In the genomic region with DNA sequence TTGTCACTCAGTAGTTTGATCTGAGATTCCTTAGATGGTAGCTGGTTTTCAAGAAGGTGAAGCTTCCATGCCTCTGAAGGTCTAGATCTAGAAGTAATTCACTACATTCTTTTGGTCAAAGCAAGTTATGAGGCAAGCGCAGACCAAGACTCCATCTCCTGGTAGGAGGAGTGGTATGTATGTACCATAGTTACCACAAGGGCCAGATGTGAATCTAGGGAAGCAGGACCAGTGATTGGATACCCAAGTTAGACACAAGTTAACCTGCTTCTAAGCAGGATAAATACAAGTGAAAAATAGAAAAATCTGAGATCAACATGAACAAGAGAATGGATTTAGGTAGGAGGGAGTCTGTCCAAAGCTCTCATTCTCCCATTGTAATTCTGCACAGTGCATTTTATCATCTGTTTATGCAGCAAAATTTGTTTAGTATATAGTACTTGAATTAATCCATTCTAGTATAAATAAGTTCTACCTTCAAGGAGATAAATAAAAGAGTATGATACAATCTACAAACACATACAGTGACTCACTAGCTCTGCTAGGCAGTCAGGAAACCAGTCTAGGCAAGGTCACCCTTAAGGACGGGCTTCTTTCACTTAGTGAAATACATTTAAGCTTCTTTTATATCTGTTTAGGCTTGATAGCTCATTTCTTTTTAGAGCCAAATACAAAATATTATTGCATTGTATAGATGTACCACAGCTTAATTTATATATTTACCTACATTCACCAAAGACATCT, we compare ENCODE assay signal across 15 cellular contexts. TPM values are rescaled to one million over a fixed set of nuclear protein-coding genes. Genes with fewer than 3 reads are reported as not detected.
DNase-seq lines count a peak whose midpoint lies in the region; ATAC-seq and TF ChIP-seq lines count a peak whose summit lies in the region.
"Had no signal": no experiment of that assay in that cellular context is flagged by ENCODE, and none has a peak within 500 bp of the region (broad histone marks: within the 10 kb centered on the region; RNA-seq: fewer than 3 reads in every experiment).

No MANE protein-coding gene starts in this region.

- TF ChIP-seq CTCF in AG04450 (IDR thresholded peaks at IDR 0.05; ENCODE audit: low read depth, low read length): peak; percentile 15
- no peak for TF ChIP-seq CTCF in epithelial cell of esophagus (IDR thresholded peaks at IDR 0.05; ENCODE audit: insufficient read depth, low read depth, low read length, missing control alignments)

- CTCF ChIA-PET in AG04450 (lab: Charles Lee) (no interaction called here), T-cell (lab: Charles Lee) (interaction anchor here in 1 of 2 donors (0.6 kb wide), 1 partner anchor 102 kb away, joined by 5 read pairs; no protein-coding TSS in a partner anchor)

- H3K27ac Mint-ChIP-seq in CD4-positive, CD25-positive, alpha-beta regulatory T cell: peak overlapping the region in 2 of 3 donors; percentile 47 to 71
- H3K27ac Mint-ChIP-seq in T-cell: peak overlapping the region; percentile 86 to 92

- DNase-seq in AG04450 (ENCODE audit: low read depth, low spot score) (no peak), T-cell (peak in 2 of 34 experiments; percentile 17 to 19), epithelial cell of esophagus (ENCODE audit: low read depth) (peak; percentile 70), GM19238 (ENCODE audit: insufficient read length, low spot score) (no peak)
- peak in 1 of 3 donors; percentile 16 for DNase-seq in CD4-positive, CD25-positive, alpha-beta regulatory T cell
- DNase-seq: foreskin melanocyte; mesendoderm; NCI-H1092 treated with DMSO at 0.1 percent for 48 hours; right lobe of liver; SHP77; stimulated activated naive CD4-positive, alpha-beta T cell; T1000 had no signal

- POLR2A ChIA-PET in AG04450 (lab: Yijun Ruan, JAX): no interaction called here
- POLR2A ChIA-PET in T-cell (lab: Charles Lee): interaction anchor here (0.5 to 1.0 kb wide), 5 partner anchors 9 to 147 kb away, joined by 3 to 4 read pairs (median 3); no protein-coding TSS in a partner anchor

- peaks cover 23 to 50% (median 39%) of the 10 kb centered on the region in 4 donors for H3K4me1 Mint-ChIP-seq in CD4-positive, CD25-positive, alpha-beta regulatory T cell
- H3K4me1 Mint-ChIP-seq in T-cell: peaks cover 66 to 76% (median 72%) of the 10 kb centered on the region in 3 donors

- H3K27ac ChIP-seq in AG04450 (ENCODE audit: low read depth, low read length): no peak overlapping the region
- no peak overlapping the region for H3K27ac ChIP-seq in CD4-positive, CD25-positive, alpha-beta regulatory T cell (ENCODE audit: insufficient read depth, low read length, poor library complexity, severe bottlenecking)
- H3K27ac ChIP-seq: right lobe of liver had no signal

- peaks cover 37% of the 10 kb centered on the region for H3K4me1 ChIP-seq in CD4-positive, CD25-positive, alpha-beta regulatory T cell (ENCODE audit: control insufficient read depth, insufficient read depth, low read length, poor library complexity, severe bottlenecking)
- H3K4me1 ChIP-seq: right lobe of liver had no signal

- H3K9me3 ChIP-seq in AG04450 (ENCODE audit: control insufficient read depth, insufficient read depth, low read length): no peaks in the 10 kb centered on the region
- no peaks in the 10 kb centered on the region for H3K9me3 ChIP-seq in CD4-positive, CD25-positive, alpha-beta regulatory T cell (ENCODE audit: control insufficient read depth in 2 of 2, low read length in 2 of 2)
- H3K9me3 ChIP-seq: right lobe of liver had no signal

- no peaks in the 10 kb centered on the region for H3K36me3 ChIP-seq in CD4-positive, CD25-positive, alpha-beta regulatory T cell (ENCODE audit: control insufficient read depth, insufficient read depth, low read length)
- H3K36me3 ChIP-seq: right lobe of liver had no signal

- H3K36me3 Mint-ChIP-seq in CD4-positive, CD25-positive, alpha-beta regulatory T cell: no peaks in the 10 kb centered on the region
- no peaks in the 10 kb centered on the region for H3K36me3 Mint-ChIP-seq in T-cell

- peaks cover 0 to 4% (median 0%) of the 10 kb centered on the region in 7 donors for H3K9me3 Mint-ChIP-seq in CD4-positive, CD25-positive, alpha-beta regulatory T cell
- H3K9me3 Mint-ChIP-seq in T-cell: peaks cover 0 to 3% (median 0%) of the 10 kb centered on the region in 3 donors

- H3K27me3 Mint-ChIP-seq in CD4-positive, CD25-positive, alpha-beta regulatory T cell: no peaks in the 10 kb centered on the region
- no peaks in the 10 kb centered on the region for H3K27me3 Mint-ChIP-seq in T-cell

- H3K4me3 Mint-ChIP-seq in CD4-positive, CD25-positive, alpha-beta regulatory T cell: no peak overlapping the region
- H3K4me3 Mint-ChIP-seq in T-cell: peak overlapping the region; percentile 3 to 34 (median 9)

- H3K27me3 ChIP-seq in AG04450 (ENCODE audit: control insufficient read depth, insufficient read depth, low read length): no peaks in the 10 kb centered on the region
- no peaks in the 10 kb centered on the region for H3K27me3 ChIP-seq in CD4-positive, CD25-positive, alpha-beta regulatory T cell (ENCODE audit: control insufficient read depth, insufficient read depth, low read length)
- H3K27me3 ChIP-seq: right lobe of liver had no signal

- ATAC-seq in CD4-positive, CD25-positive, alpha-beta regulatory T cell (ENCODE audit: low read depth in 2 of 2): peak; percentile 64 to 75
- ATAC-seq in T-cell (replicated peaks in 1 of 4) (peak; percentile 53 to 82 (median 72)), HG03439 (IDR thresholded peaks at IDR 0.05; ENCODE audit: unreplicated experiment) (no peak), HG03460 (IDR thresholded peaks at IDR 0.05; ENCODE audit: unreplicated experiment) (no peak), GM21360 (IDR thresholded peaks at IDR 0.05; ENCODE audit: unreplicated experiment) (no peak)
- ATAC-seq: right lobe of liver had no signal

- H3K4me3 ChIP-seq in AG04450 (ENCODE audit: low read depth, low read length) (no peak overlapping the region), epithelial cell of esophagus (ENCODE audit: low read length) (no peak overlapping the region)
- H3K4me3 ChIP-seq in CD4-positive, CD25-positive, alpha-beta regulatory T cell (ENCODE audit: low read depth, low read length): no peak overlapping the region
- H3K4me3 ChIP-seq: right lobe of liver had no signal

RNA-seq across cellular contexts. Expression of gene DOCK10, which starts 14.2 kb away (rescaled TPM):
- polyA plus RNA-seq in AG04450 (2011; rRNA removed): 53.0 and 54.7 TPM in 2 replicates
- polyA minus RNA-seq in AG04450 (2011; rRNA and poly(A)+ RNA removed): 113 and 119 TPM in 2 replicates
- 222 TPM for total RNA-seq in CD4-positive, CD25-positive, alpha-beta regulatory T cell
- polyA plus RNA-seq in CD4-positive, CD25-positive, alpha-beta regulatory T cell: 10 to 100 TPM; 28.3 to 47.7 (median 34.9) TPM
- 100 to 1,000 TPM; 206 to 266 (median 235) TPM for total RNA-seq in T-cell

Comparison
In these comparisons a context has a peak if more than half of its experiments do, and no peak if none do; other contexts are left out.
1. ATAC-seq: peak in CD4-positive, CD25-positive, alpha-beta regulatory T cell (2 of 2) and T-cell (4 of 4); none in HG03439 (single experiment), HG03460 (single experiment) and GM21360 (single experiment).
2. H3K4me3 Mint-ChIP-seq: peak in T-cell (3 of 3); none in CD4-positive, CD25-positive, alpha-beta regulatory T cell (0 of 4).